ENCODE assay signal across 1 cellular context in genomic region chr1:3038113-3038551, GRCh38.
TF ChIP-seq lines count a peak whose summit lies in the region.

No MANE protein-coding gene starts in this region.

TF ChIP-seq in HepG2, 621 proteins besides CTCF, POLR2A, EP300 and RAD21 (continued from another document):
- TF ChIP-seq ZBTB4 (CRISPR knock-in tag; IDR thresholded peaks at IDR 0.05; ENCODE audit: borderline replicate concordance) (no peak), ZNF24 (IDR thresholded peaks at IDR 0.05) (no peak), PHF21A (CRISPR knock-in tag; IDR thresholded peaks at IDR 0.05) (no peak), CREBL2 (CRISPR knock-in tag; IDR thresholded peaks at IDR 0.05; ENCODE audit: borderline replicate concordance) (no peak), LCORL (IDR thresholded peaks at IDR 0.05) (no peak), LCORL (CRISPR knock-in tag; IDR thresholded peaks at IDR 0.05) (no peak)
